ENCODE assay signal across 24 cellular contexts in the genomic region with DNA sequence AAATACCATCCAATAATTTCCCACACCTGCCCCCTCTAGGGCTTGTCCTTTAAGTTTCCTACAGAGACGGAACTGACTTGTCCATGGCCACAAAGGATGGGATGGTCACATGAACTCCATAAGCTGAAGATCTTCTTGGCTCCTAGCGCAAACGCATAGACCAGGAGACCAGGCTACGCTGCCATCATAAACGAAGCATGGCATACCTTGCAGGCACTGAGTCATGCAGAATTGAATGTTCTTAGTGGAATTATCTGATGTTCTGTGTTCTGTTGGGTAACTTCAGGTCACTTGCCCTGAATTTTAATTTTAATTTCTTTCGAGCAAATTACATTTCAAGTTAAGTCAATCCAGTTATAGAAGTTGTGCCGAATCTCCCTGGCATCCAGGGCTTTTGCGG.
"Had no signal": no experiment of that assay in that cellular context is flagged by ENCODE, and none has a peak within 500 bp of the region (broad histone marks: within the 10 kb centered on the region; RNA-seq: fewer than 3 reads in every experiment).

No MANE protein-coding gene starts in this region.

- H3K36me3 ChIP-seq: esophagus squamous epithelium, lower lobe of right lung, ovary, right lobe of liver, thoracic aorta, transverse colon, vagina had no signal

- H3K27ac Mint-ChIP-seq: naive thymus-derived CD8-positive, alpha-beta T cell; nephron progenitor cell; stimulated activated naive B cell treated with anti-CD40 and anti-IgM and Interleukin-4, amounts not matched to agents 10 μg/mL and 1 μg/mL and 100 μg/mL, for 72 hours; stimulated activated naive CD8-positive, alpha-beta T cell treated with anti-CD3 and anti-CD28 coated beads, Interleukin-15, Interleukin-2, amounts not matched to agents 100 ng/mL and 50 ng/mL, for 24 hours had no signal

- H3K27ac ChIP-seq: coronary artery, esophagus squamous epithelium, lower lobe of right lung, ovary, right lobe of liver, thoracic aorta, transverse colon, vagina had no signal

- H3K36me3 Mint-ChIP-seq: naive thymus-derived CD8-positive, alpha-beta T cell; stimulated activated naive B cell treated with anti-CD40 and anti-IgM and Interleukin-4, amounts not matched to agents 10 μg/mL and 1 μg/mL and 100 μg/mL, for 72 hours had no signal

- H3K27me3 ChIP-seq: ovary, right lobe of liver, transverse colon, vagina had no signal

- H3K4me1 Mint-ChIP-seq: naive thymus-derived CD8-positive, alpha-beta T cell had no signal

- DNase-seq: dermis blood vessel endothelial cell; effector memory CD4-positive, alpha-beta T cell; erythroblast; esophagus squamous epithelium; foreskin melanocyte; hypothalamus; kidney; left colon; left ventricle myocardium superior; lower lobe of right lung; naive thymus-derived CD8-positive, alpha-beta T cell; nephron progenitor cell; occipital lobe; ovary; right lobe of liver; small intestine; stimulated activated CD4-positive, alpha-beta T cell treated with anti-CD3 and anti-CD28 coated beads, Interleukin-15, amount 100 ng/mL, for 24 hours; stimulated activated CD4-positive, alpha-beta T cell treated with anti-CD3 and anti-CD28 coated beads, Interleukin-2, amount 100 ng/mL, for 48 hours; stimulated activated naive B cell treated with anti-CD40 and anti-IgM and Interleukin-4, amounts not matched to agents 10 μg/mL and 1 μg/mL and 100 μg/mL, for 72 hours; transverse colon had no signal

- H3K9me3 Mint-ChIP-seq: naive thymus-derived CD8-positive, alpha-beta T cell; nephron progenitor cell; stimulated activated naive CD8-positive, alpha-beta T cell treated with anti-CD3 and anti-CD28 coated beads, Interleukin-15, Interleukin-2, amounts not matched to agents 100 ng/mL and 50 ng/mL, for 24 hours had no signal

- ATAC-seq: left colon; left ventricle myocardium superior; lower lobe of right lung; naive thymus-derived CD8-positive, alpha-beta T cell; right lobe of liver; stimulated activated naive B cell treated with anti-CD40 and anti-IgM and Interleukin-4, amounts not matched to agents 10 μg/mL and 1 μg/mL and 100 μg/mL, for 72 hours had no signal

- H3K4me3 Mint-ChIP-seq: naive thymus-derived CD8-positive, alpha-beta T cell; nephron progenitor cell; stimulated activated naive B cell treated with anti-CD40 and anti-IgM and Interleukin-4, amounts not matched to agents 10 μg/mL and 1 μg/mL and 100 μg/mL, for 72 hours; stimulated activated naive CD8-positive, alpha-beta T cell treated with anti-CD3 and anti-CD28 coated beads, Interleukin-15, Interleukin-2, amounts not matched to agents 100 ng/mL and 50 ng/mL, for 24 hours had no signal

- H3K9me3 ChIP-seq: esophagus squamous epithelium, lower lobe of right lung, ovary, right lobe of liver, thoracic aorta, transverse colon, vagina had no signal

- H3K4me3 ChIP-seq: coronary artery, esophagus squamous epithelium, lower lobe of right lung, ovary, right lobe of liver, thoracic aorta, transverse colon, vagina had no signal

- H3K4me1 ChIP-seq: esophagus squamous epithelium, lower lobe of right lung, right lobe of liver, transverse colon, vagina had no signal
